ENCODE assay signal across 8 cellular contexts in the genomic region with DNA sequence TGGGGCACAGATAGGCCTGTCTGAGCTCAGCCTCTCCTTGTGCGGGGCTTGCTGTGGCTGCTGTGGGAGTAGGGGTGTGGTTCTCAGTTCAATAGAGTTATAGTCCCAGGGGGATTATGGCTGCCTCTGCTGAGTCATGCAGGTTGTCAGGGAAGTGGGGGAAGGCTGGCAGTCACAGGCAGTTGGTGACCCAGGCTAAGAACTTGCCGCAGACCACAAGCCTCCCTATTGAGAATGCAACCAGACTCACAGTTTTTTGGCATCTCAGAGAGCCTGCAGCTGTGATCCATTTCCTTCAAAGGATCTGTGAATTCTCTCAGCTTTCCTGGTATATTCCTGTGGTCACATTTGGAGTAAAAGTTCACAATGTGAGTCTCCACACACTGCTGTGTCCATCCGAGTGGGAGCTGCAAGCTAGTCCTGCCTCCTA.
DNase-seq lines count a peak whose midpoint lies in the region; ATAC-seq and TF ChIP-seq lines count a peak whose summit lies in the region.

No MANE protein-coding gene starts in this region.

- CTCF ChIA-PET in MCF 10A (lab: Yijun Ruan, JAX): interaction anchor here (0.8 kb wide), 1 partner anchor 80 kb away, joined by 3 read pairs; no protein-coding TSS in a partner anchor

- no peak for TF ChIP-seq POLR2A in breast epithelium (IDR thresholded peaks at IDR 0.05)

- peaks cover 47% of the 10 kb centered on the region for H3K27me3 Mint-ChIP-seq in MCF 10A (ENCODE audit: insufficient read depth, unreplicated experiment)

- H3K36me3 Mint-ChIP-seq in MCF 10A (ENCODE audit: insufficient read depth, unreplicated experiment): peaks cover 4% of the 10 kb centered on the region

- H3K27ac ChIP-seq in breast epithelium: no peak overlapping the region
- H3K27ac ChIP-seq in colonic mucosa: no peak overlapping the region
- H3K27ac ChIP-seq in hepatocyte: no peak overlapping the region

- ATAC-seq in HG03045 (IDR thresholded peaks at IDR 0.05; ENCODE audit: unreplicated experiment): peak; percentile 61

- H3K27ac Mint-ChIP-seq in MCF 10A (ENCODE audit: low read depth, unreplicated experiment): no peak overlapping the region

- peaks cover 0 to 24% of the 10 kb centered on the region in 2 donors for H3K27me3 ChIP-seq in breast epithelium
- H3K27me3 ChIP-seq in colonic mucosa: no peaks in the 10 kb centered on the region
- H3K27me3 ChIP-seq in hepatocyte: no peaks in the 10 kb centered on the region

- DNase-seq in MCF 10A (ENCODE audit: unreplicated experiment) (peak; percentile 46), breast epithelium (ENCODE audit: low spot score in 2 of 2) (no peak), OCI-M1 (lab: John Stamatoyannopoulos, UW) (peak; percentile 90), fibroblast of villous mesenchyme (ENCODE audit: low read depth) (peak; percentile 78), colonic mucosa (no peak), hepatocyte (ENCODE audit: low spot score) (no peak), cortex of kidney (lab: John Stamatoyannopoulos, UW) (no peak)

- H3K79me2 ChIP-seq in hepatocyte: no peaks in the 10 kb centered on the region

- intact Hi-C loops in MCF 10A (cut with micrococcal nuclease): no loop called here
- intact Hi-C loops in breast epithelium (cut with DNase I; ENCODE audit: low total_unique reads): no loop called here
- intact Hi-C loops in colonic mucosa (cut with DNase I): no loop called here

- H3K4me2 ChIP-seq in hepatocyte: no peak overlapping the region

- no peak overlapping the region for H3K4me3 Mint-ChIP-seq in MCF 10A (ENCODE audit: unreplicated experiment)

- no peaks in the 10 kb centered on the region for H3K4me1 ChIP-seq in breast epithelium
- H3K4me1 ChIP-seq in colonic mucosa: no peaks in the 10 kb centered on the region
- H3K4me1 ChIP-seq in hepatocyte (ENCODE audit: insufficient read depth): no peaks in the 10 kb centered on the region

- POLR2A ChIA-PET in MCF 10A (lab: Yijun Ruan, JAX): no interaction called here

- H3K9me2 ChIP-seq in hepatocyte (replicated peaks; ENCODE audit: insufficient read depth): no peaks in the 10 kb centered on the region

- H3K9ac ChIP-seq in colonic mucosa (ENCODE audit: low read depth in 2 of 2, low read length in 2 of 2): no peak overlapping the region

- peaks cover 5% of the 10 kb centered on the region for H3K4me1 Mint-ChIP-seq in MCF 10A (ENCODE audit: insufficient read depth, unreplicated experiment)

- H3K4me3 ChIP-seq in breast epithelium (no peak overlapping the region), fibroblast of villous mesenchyme (ENCODE audit: low read depth, low read length) (no peak overlapping the region), colonic mucosa (no peak overlapping the region), hepatocyte (no peak overlapping the region)

- no peaks in the 10 kb centered on the region for H3K36me3 ChIP-seq in breast epithelium
- H3K36me3 ChIP-seq in colonic mucosa: no peaks in the 10 kb centered on the region
- no peaks in the 10 kb centered on the region for H3K36me3 ChIP-seq in hepatocyte (replicated peaks; ENCODE audit: insufficient read depth, low read depth)

- no peak for TF ChIP-seq CTCF in MCF 10A (IDR thresholded peaks at IDR 0.05; ENCODE audit: unreplicated experiment)
- TF ChIP-seq CTCF in breast epithelium (IDR thresholded peaks at IDR 0.05): no peak
- no peak for TF ChIP-seq CTCF in fibroblast of villous mesenchyme (IDR thresholded peaks at IDR 0.05; ENCODE audit: insufficient read depth, low read depth, low read length)
- TF ChIP-seq CTCF in colonic mucosa (IDR thresholded peaks at IDR 0.05): no peak
- no peak for TF ChIP-seq CTCF in hepatocyte (IDR thresholded peaks at IDR 0.05; ENCODE audit: poor library complexity)

- WGBS in hepatocyte (ENCODE audit: low lambda C conversion rate, missing lambda C conversion rate): 84% methylated on average over 3 of the region's 3 CpGs

- no peaks in the 10 kb centered on the region for H3K9me3 ChIP-seq in breast epithelium
- no peaks in the 10 kb centered on the region for H3K9me3 ChIP-seq in colonic mucosa
- H3K9me3 ChIP-seq in hepatocyte (ENCODE audit: low read depth): no peaks in the 10 kb centered on the region

- H3K9me3 Mint-ChIP-seq in MCF 10A (ENCODE audit: unreplicated experiment): no peaks in the 10 kb centered on the region

- no TSS peak for BruUV-seq in MCF 10A (replicated peaks; lab: Mats Ljungman, UMichigan)

- H2AFZ ChIP-seq in hepatocyte: no peak overlapping the region

- H4K20me1 ChIP-seq in hepatocyte (ENCODE audit: insufficient read depth, poor library complexity, severe bottlenecking): no peaks in the 10 kb centered on the region

Comparison
In these comparisons a context has a peak if more than half of its experiments do, and no peak if none do; other contexts are left out.
1. DNase-seq: peak in MCF 10A (single experiment), OCI-M1 (single experiment) and fibroblast of villous mesenchyme (single experiment); none in breast epithelium (0 of 2), colonic mucosa (single experiment), hepatocyte (single experiment) and cortex of kidney (single experiment).